ENCODE assay signal across 8 cellular contexts in genomic region chr6:30507849-30508843, GRCh38. TPM values are rescaled to one million over a fixed set of nuclear protein-coding genes. Genes with fewer than 3 reads are reported as not detected.
A peak's percentile ranks its signal among the peaks of the same experiment; 100 is the strongest.
DNase-seq lines count a peak whose midpoint lies in the region; ATAC-seq and TF ChIP-seq lines count a peak whose summit lies in the region.

No MANE protein-coding gene starts in this region.

- TF ChIP-seq CTCF in GM12864 (IDR thresholded peaks at IDR 0.05; ENCODE audit: low read depth, low read length, missing control alignments) (no peak), WERI-Rb-1 (IDR thresholded peaks at IDR 0.05; ENCODE audit: low read depth, low read length) (no peak), heart left ventricle (IDR thresholded peaks at IDR 0.05) (no peak)

- no peaks in the 10 kb centered on the region for H3K9me3 Mint-ChIP-seq in naive B cell

- no peak for TF ChIP-seq POLR2A in heart left ventricle (IDR thresholded peaks at IDR 0.05)

- H3K9me3 ChIP-seq in WERI-Rb-1 (ENCODE audit: severe bottlenecking) (no peaks in the 10 kb centered on the region), heart left ventricle (no peaks in the 10 kb centered on the region)

- peak overlapping the region; percentile 69 to 95 (median 82) for H3K27ac Mint-ChIP-seq in naive B cell

- WGBS in heart left ventricle, 4 donors = 80 to 94% (median 87%) methylated on average over 5 of the region's 5 CpGs

- H3K4me3 ChIP-seq in GM12864 (ENCODE audit: low read depth, low read length) (peak overlapping the region; percentile 15; the same call in 1 of the 2 replicates), WERI-Rb-1 (ENCODE audit: low read depth, low read length) (no peak overlapping the region), heart left ventricle (peak overlapping the region in 1 of 12 donors; percentile 30)

- DNase-seq in GM12864 (ENCODE audit: low read depth) (peak; percentile 85), WERI-Rb-1 (peak; percentile 58), naive B cell (peak; percentile 50), heart left ventricle (no peak)
- DNase-seq in stimulated activated CD4-positive, alpha-beta T cell treated with anti-CD3 and anti-CD28 coated beads, Interleukin-2, amount 100 ng/mL, for 48 hours = no peak

- H3K4me1 ChIP-seq in heart left ventricle = peaks cover 0 to 50% (median 0%) of the 10 kb centered on the region in 12 donors

- H3K4me3 Mint-ChIP-seq in naive B cell = peak overlapping the region; percentile 73 to 91 (median 82)

- intact Hi-C loops in heart left ventricle (cut with DNase I) = no loop called here

- no peak overlapping the region for H3K27ac ChIP-seq in WERI-Rb-1
- peak overlapping the region in 3 of 12 donors; percentile 54 to 90 (median 57) for H3K27ac ChIP-seq in heart left ventricle

- peak; percentile 35 for ATAC-seq in HG02678 (IDR thresholded peaks at IDR 0.05; ENCODE audit: unreplicated experiment)
- peak; percentile 66 to 72 for ATAC-seq in naive B cell (ENCODE audit: low read depth in 2 of 2)
- ATAC-seq in GM21526 (IDR thresholded peaks at IDR 0.05; ENCODE audit: low FRiP score, unreplicated experiment) = no peak
- no peak for ATAC-seq in GM18870 (IDR thresholded peaks at IDR 0.05; ENCODE audit: unreplicated experiment)
- no peak for ATAC-seq in heart left ventricle

- H3K27me3 ChIP-seq in WERI-Rb-1 (ENCODE audit: insufficient read depth, low read depth, severe bottlenecking) (no peaks in the 10 kb centered on the region), heart left ventricle (no peaks in the 10 kb centered on the region)

- H3K36me3 Mint-ChIP-seq in naive B cell = no peaks in the 10 kb centered on the region

- no peaks in the 10 kb centered on the region for H3K27me3 Mint-ChIP-seq in naive B cell

- peaks cover 46 to 69% (median 48%) of the 10 kb centered on the region in 3 donors for H3K4me1 Mint-ChIP-seq in naive B cell

- H3K36me3 ChIP-seq in WERI-Rb-1 (no peaks in the 10 kb centered on the region), heart left ventricle (no peaks in the 10 kb centered on the region)

RNA-seq across cellular contexts. Expression of gene HLA-E, which starts 18.8 kb away (rescaled TPM):
- polyA plus RNA-seq in naive B cell (ENCODE audit: low read depth in 6 of 6) = 1,000 to 10,000 TPM; 2,024 to 3,192 (median 2,301) TPM
- 100 to 1,000 TPM in 8 of 9 donors, 10 to 100 TPM in 1; 96.1 to 560 (median 162) TPM for total RNA-seq in heart left ventricle
- 100 to 1,000 TPM; 160 to 200 TPM for polyA plus RNA-seq in heart left ventricle

RNA-seq across cellular contexts. Expression of gene GNL1, which starts 48.1 kb away (rescaled TPM):
- polyA plus RNA-seq in naive B cell (ENCODE audit: low read depth in 6 of 6) (10 to 100 TPM; 23.8 to 47.4 (median 36.8) TPM), heart left ventricle (10 to 100 TPM; 17.7 to 33.5 TPM)
- 10 to 100 TPM in 8 of 9 donors, 1 to 10 TPM in 1; 9.1 to 32.4 (median 17.4) TPM for total RNA-seq in heart left ventricle

RNA-seq across cellular contexts. Expression of gene PRR3, which starts 48.9 kb away (rescaled TPM):
- polyA plus RNA-seq in naive B cell (ENCODE audit: low read depth in 6 of 6) (10 to 100 TPM in 4 of 6 donors, 1 to 10 TPM in 2; 8.1 to 14.2 (median 11.2) TPM), heart left ventricle (1 to 10 TPM; 3.4 to 3.6 TPM)
- 1 to 10 TPM; 1.9 to 4.5 (median 2.9) TPM for total RNA-seq in heart left ventricle

Comparison
In these comparisons a context has a peak if more than half of its experiments do, and no peak if none do; other contexts are left out.
1. DNase-seq: peak in GM12864 (single experiment), WERI-Rb-1 (single experiment) and naive B cell (single experiment); none in stimulated activated CD4-positive, alpha-beta T cell treated with anti-CD3 and anti-CD28 coated beads, Interleukin-2, amount 100 ng/mL, for 48 hours (0 of 2) and heart left ventricle (0 of 5).
2. ATAC-seq: peak in HG02678 (single experiment) and naive B cell (2 of 2); none in GM21526 (single experiment), GM18870 (single experiment) and heart left ventricle (0 of 4).
3. RNA of gene HLA-E, which starts 18.8 kb away (polyA plus RNA-seq): 2,024 to 3,192 TPM in naive B cell; 160 to 200 TPM in heart left ventricle; every median in the first group is over 10 times any median in the second.